Comparison of ENCODE assay signal across 1 cellular context in the genomic region with DNA sequence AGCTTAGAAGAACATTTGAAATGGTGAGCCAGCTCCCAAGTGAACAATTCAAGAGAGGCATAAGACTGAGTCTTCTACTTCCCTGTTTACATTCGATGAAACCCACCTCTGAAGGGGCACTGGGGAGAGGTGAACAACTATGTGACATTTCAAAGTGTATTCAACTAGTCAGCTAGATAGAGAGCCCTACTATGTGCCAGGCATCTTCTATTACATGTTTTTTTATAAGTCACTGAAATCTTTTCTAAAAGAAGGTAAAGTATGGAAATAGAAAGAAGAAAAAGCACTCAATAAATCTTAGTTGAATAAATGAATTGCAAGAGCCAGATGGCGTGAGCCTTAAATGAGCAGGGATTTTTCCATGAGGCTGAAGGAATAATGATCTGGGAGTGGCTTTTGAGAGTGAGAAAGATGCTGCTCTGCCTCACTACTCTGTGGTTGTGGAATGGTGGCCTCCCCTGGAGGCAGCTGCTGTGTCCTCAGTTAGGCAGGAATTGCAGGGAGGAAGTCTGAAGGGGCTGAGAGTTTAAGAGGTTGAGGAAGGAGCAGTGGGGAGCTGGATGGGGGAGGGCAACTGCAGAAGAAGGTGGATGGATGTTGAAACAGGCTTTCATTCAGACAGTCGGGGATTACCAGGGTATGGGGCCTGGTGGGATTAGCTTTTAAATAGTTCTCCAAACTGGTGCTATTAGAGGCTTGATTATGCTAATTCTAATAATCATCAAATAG.
TF ChIP-seq lines count a peak whose summit lies in the region.

No MANE protein-coding gene starts in this region.

TF ChIP-seq in K562, 482 proteins besides CTCF, POLR2A, EP300 and RAD21:
- TF ChIP-seq ELF4 (CRISPR knock-in tag; IDR thresholded peaks at IDR 0.05) (no peak), ZKSCAN1 (IDR thresholded peaks at IDR 0.05; ENCODE audit: low read depth, low read length) (0 out of 2 replicates have a peak, but pooled peaks have one; percentile 54)
